In genomic region chr16:22008215-22009142, GRCh38 we compare ENCODE assay signal across 9 cellular contexts. TPM values are rescaled to one million over a fixed set of nuclear protein-coding genes. Genes with fewer than 3 reads are reported as not detected.
DNase-seq lines count a peak whose midpoint lies in the region; ATAC-seq and TF ChIP-seq lines count a peak whose summit lies in the region.
"Had no signal": no experiment of that assay in that cellular context is flagged by ENCODE, and none has a peak within 500 bp of the region (broad histone marks: within the 10 kb centered on the region; RNA-seq: fewer than 3 reads in every experiment).

No MANE protein-coding gene starts in this region.

- no peaks in the 10 kb centered on the region for H3K27me3 Mint-ChIP-seq in activated CD8-positive, alpha-beta T cell treated with anti-CD3 and anti-CD28 coated beads for 36 hours
- H3K27me3 Mint-ChIP-seq in neural crest cell (ENCODE audit: low read depth), result peaks cover 11% of the 10 kb centered on the region

- DNase-seq in activated CD8-positive, alpha-beta T cell treated with anti-CD3 and anti-CD28 coated beads for 36 hours, result peak; percentile 33
- no peak for DNase-seq in fibroblast of the aortic adventitia (ENCODE audit: low read depth)
- peak; percentile 36 for DNase-seq in neural crest cell (ENCODE audit: low read depth, low spot score)
- DNase-seq in NCI-H2196 (lab: John Stamatoyannopoulos, UW; ENCODE audit: unreplicated experiment), result no peak
- no peak for DNase-seq in NCI-H345 treated with DMSO at 0.1 percent for 48 hours (lab: John Stamatoyannopoulos, UW; ENCODE audit: unreplicated experiment)
- no peak for DNase-seq in DMS153 treated with DMSO at 0.1 percent for 48 hours (lab: John Stamatoyannopoulos, UW; ENCODE audit: unreplicated experiment)

- CTCF ChIA-PET in activated CD8-positive, alpha-beta T cell treated with anti-CD3 and anti-CD28 coated beads for 36 hours (lab: Charles Lee), result interaction anchor here (0.7 to 17.5 kb wide), 16 partner anchors 8 to 180 kb away, joined by 3 to 430 read pairs (median 5); partner anchors contain the start of gene PDZD9

- peak overlapping the region; percentile 83 for H3K4me3 Mint-ChIP-seq in activated CD8-positive, alpha-beta T cell treated with anti-CD3 and anti-CD28 coated beads for 36 hours
- peak overlapping the region; percentile 89 for H3K4me3 Mint-ChIP-seq in neural crest cell

- peaks cover 50% of the 10 kb centered on the region for H3K4me1 Mint-ChIP-seq in activated CD8-positive, alpha-beta T cell treated with anti-CD3 and anti-CD28 coated beads for 36 hours (ENCODE audit: low read depth)
- H3K4me1 Mint-ChIP-seq in neural crest cell, result peaks cover 19% of the 10 kb centered on the region

- no peaks in the 10 kb centered on the region for H3K9me3 Mint-ChIP-seq in activated CD8-positive, alpha-beta T cell treated with anti-CD3 and anti-CD28 coated beads for 36 hours
- H3K9me3 Mint-ChIP-seq in neural crest cell, result no peaks in the 10 kb centered on the region

- intact Hi-C loops in activated CD8-positive, alpha-beta T cell treated with anti-CD3 and anti-CD28 coated beads for 36 hours (cut with micrococcal nuclease), result loop anchor here (5.0 kb wide), 1 partner anchor 89 kb away; no protein-coding TSS in a partner anchor

- H3K27ac Mint-ChIP-seq in activated CD8-positive, alpha-beta T cell treated with anti-CD3 and anti-CD28 coated beads for 36 hours, result peak overlapping the region; percentile 72
- peak overlapping the region; percentile 4 for H3K27ac Mint-ChIP-seq in neural crest cell (ENCODE audit: unreplicated experiment)

- ATAC-seq in GM18505 (IDR thresholded peaks at IDR 0.05; ENCODE audit: unreplicated experiment) (peak; percentile 26), HG03354 (IDR thresholded peaks at IDR 0.05; ENCODE audit: poor library complexity, severe bottlenecking, unreplicated experiment) (peak; percentile 38)
- ATAC-seq in activated CD8-positive, alpha-beta T cell treated with anti-CD3 and anti-CD28 coated beads for 36 hours, result peak; percentile 53

- H3K4me3 ChIP-seq in fibroblast of the aortic adventitia (ENCODE audit: low read depth, low read length), result peak overlapping the region; percentile 86

- POLR2A ChIA-PET in activated CD8-positive, alpha-beta T cell treated with anti-CD3 and anti-CD28 coated beads for 36 hours (lab: Charles Lee), result interaction anchor here (0.8 to 2.7 kb wide), 9 partner anchors 9 to 184 kb away, joined by 3 to 9 read pairs (median 5); partner anchors contain the start of gene UQCRC2

- no peak for TF ChIP-seq CTCF in activated CD8-positive, alpha-beta T cell treated with anti-CD3 and anti-CD28 coated beads for 36 hours (IDR thresholded peaks at IDR 0.05)
- TF ChIP-seq CTCF in fibroblast of the aortic adventitia (IDR thresholded peaks at IDR 0.05; ENCODE audit: insufficient read depth, low read length) (no peak), neural crest cell (conservative IDR thresholded peaks at IDR 0.05) (no peak)

- TF ChIP-seq POLR2A in GM18505 (IDR thresholded peaks at IDR 0.05; ENCODE audit: borderline replicate concordance, extremely low read depth, insufficient read depth, insufficient read length), result no peak

- H3K36me3 Mint-ChIP-seq in activated CD8-positive, alpha-beta T cell treated with anti-CD3 and anti-CD28 coated beads for 36 hours (ENCODE audit: low read depth), result no peaks in the 10 kb centered on the region
- no peaks in the 10 kb centered on the region for H3K36me3 Mint-ChIP-seq in neural crest cell (ENCODE audit: low read depth)

RNA-seq across cellular contexts. Expression of gene MOSMO, which starts 0.6 kb away (rescaled TPM):
- 1 to 10 TPM; 5.4 to 7.0 TPM for total RNA-seq in activated CD8-positive, alpha-beta T cell treated with anti-CD3 and anti-CD28 coated beads for 36 hours
- total RNA-seq in fibroblast of the aortic adventitia (ENCODE audit: low replicate concordance) (5.0 and 26.5 TPM in 2 replicates), neural crest cell (14.8 and 17.8 TPM in 2 replicates)

RNA-seq across cellular contexts. Expression of gene PDZD9, which starts 7.6 kb away (rescaled TPM):
- total RNA-seq in activated CD8-positive, alpha-beta T cell treated with anti-CD3 and anti-CD28 coated beads for 36 hours, result not detected
- total RNA-seq in fibroblast of the aortic adventitia (ENCODE audit: low replicate concordance) (not detected in 2 replicates), neural crest cell (not detected in 2 replicates)
- total RNA-seq: subcutaneous adipose tissue had no signal

RNA-seq across cellular contexts. Expression of gene UQCRC2, which starts 55.3 kb away (rescaled TPM):
- total RNA-seq in activated CD8-positive, alpha-beta T cell treated with anti-CD3 and anti-CD28 coated beads for 36 hours, result 100 to 1,000 TPM; 356 to 383 TPM
- total RNA-seq in fibroblast of the aortic adventitia (ENCODE audit: low replicate concordance), result 115 and 130 TPM in 2 replicates
- total RNA-seq in neural crest cell, result 175 and 183 TPM in 2 replicates

Comparison
In these comparisons a context has a peak if more than half of its experiments do, and no peak if none do; other contexts are left out.
1. DNase-seq: peak in activated CD8-positive, alpha-beta T cell treated with anti-CD3 and anti-CD28 coated beads for 36 hours (single experiment) and neural crest cell (single experiment); none in fibroblast of the aortic adventitia (single experiment), NCI-H2196 (single experiment), NCI-H345 treated with DMSO at 0.1 percent for 48 hours (single experiment) and DMS153 treated with DMSO at 0.1 percent for 48 hours (single experiment).
2. Peak in every context shown above with its lines, with median percentiles within 50 percentile points of each other: ATAC-seq.